ENCODE assay signal across 9 cellular contexts in the genomic region with DNA sequence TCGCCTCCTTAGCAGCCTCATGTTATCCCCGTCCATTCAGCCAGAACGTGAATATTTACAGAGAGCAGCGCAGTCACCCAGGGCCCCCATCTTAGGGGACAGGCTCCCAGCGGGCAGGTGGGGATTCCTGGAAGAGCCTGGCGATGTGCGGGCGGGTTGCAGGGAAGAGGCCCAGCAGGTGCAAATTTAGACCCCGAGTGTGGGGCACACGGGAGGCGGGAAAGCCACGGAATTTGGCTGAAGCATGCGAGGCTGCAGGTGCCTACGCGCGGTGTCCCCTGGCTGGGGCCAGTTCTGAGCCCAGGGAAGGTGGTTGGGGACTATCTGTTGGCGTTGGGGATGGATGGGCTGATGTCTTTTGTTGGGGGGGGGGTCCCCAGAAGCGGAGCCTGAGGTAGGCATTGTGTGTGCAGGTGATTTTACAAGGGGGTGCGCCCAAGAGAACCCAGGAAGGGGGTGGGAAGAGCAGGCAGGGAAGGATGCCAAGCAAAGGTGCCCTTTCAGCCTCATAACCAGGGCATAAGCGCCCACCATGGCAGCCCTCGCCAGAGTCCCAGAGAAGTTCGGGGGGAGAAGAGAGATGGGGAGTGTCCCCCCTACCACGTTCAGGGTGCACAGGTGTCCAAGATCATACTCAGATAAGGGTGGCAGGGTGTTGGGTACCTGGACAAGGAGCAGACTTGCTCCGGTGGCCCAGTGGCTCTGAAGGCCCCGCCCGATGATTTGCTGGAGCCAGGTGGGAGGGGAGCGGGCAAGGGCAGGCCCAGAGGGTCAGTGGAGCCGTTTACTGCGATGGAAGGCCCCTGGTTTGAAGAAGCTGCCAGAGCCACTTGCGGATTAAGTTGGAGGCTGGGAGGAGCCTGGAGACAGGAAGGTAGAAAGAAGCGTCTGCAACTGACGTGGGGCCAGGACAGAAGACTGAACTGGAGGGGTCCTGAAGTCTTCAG. TPM values are rescaled to one million over a fixed set of nuclear protein-coding genes. Genes with fewer than 3 reads are reported as not detected.
A peak's percentile ranks its signal among the peaks of the same experiment; 100 is the strongest.
DNase-seq lines count a peak whose midpoint lies in the region; ATAC-seq and TF ChIP-seq lines count a peak whose summit lies in the region.
"Had no signal": no experiment of that assay in that cellular context is flagged by ENCODE, and none has a peak within 500 bp of the region (broad histone marks: within the 10 kb centered on the region; RNA-seq: fewer than 3 reads in every experiment).

No MANE protein-coding gene starts in this region.

- TF ChIP-seq POLR2A in heart left ventricle (IDR thresholded peaks at IDR 0.05) (no peak), uterus (IDR thresholded peaks at IDR 0.05) (no peak)

- H3K36me3 ChIP-seq in heart left ventricle (peaks cover 0 to 10% (median 8%) of the 10 kb centered on the region in 9 donors), brain microvascular endothelial cell (replicated peaks) (no peaks in the 10 kb centered on the region), uterus (no peaks in the 10 kb centered on the region)

- peaks cover 2% of the 10 kb centered on the region for H3K36me3 Mint-ChIP-seq in mesothelial cell of epicardium

- peak overlapping the region in 4 of 12 donors; percentile 91 to 99 (median 94) for H3K27ac ChIP-seq in heart left ventricle
- no peak overlapping the region for H3K27ac ChIP-seq in brain microvascular endothelial cell
- no peak overlapping the region for H3K27ac ChIP-seq in uterus

- TF ChIP-seq CTCF in heart left ventricle (IDR thresholded peaks at IDR 0.05), result no peak
- no peak for TF ChIP-seq CTCF in brain microvascular endothelial cell (IDR thresholded peaks at IDR 0.05; ENCODE audit: low read depth, low read length, missing control alignments)
- TF ChIP-seq CTCF in mesothelial cell of epicardium (IDR thresholded peaks at IDR 0.05; ENCODE audit: unreplicated experiment), result no peak
- TF ChIP-seq CTCF in uterus (IDR thresholded peaks at IDR 0.05), result no peak

- ATAC-seq in heart left ventricle, result no peak

- 60 to 74% (median 65%) methylated on average over 29 to 32 of the region's 32 CpGs for WGBS in heart left ventricle, 4 donors

- peak overlapping the region; percentile 82 for H3K27ac Mint-ChIP-seq in mesothelial cell of epicardium

- H3K27me3 ChIP-seq in heart left ventricle (no peaks in the 10 kb centered on the region), brain microvascular endothelial cell (replicated peaks) (no peaks in the 10 kb centered on the region), uterus (no peaks in the 10 kb centered on the region)

- H3K4me3 Mint-ChIP-seq in mesothelial cell of epicardium, result peak overlapping the region; percentile 94

- no peaks in the 10 kb centered on the region for H3K27me3 Mint-ChIP-seq in mesothelial cell of epicardium (ENCODE audit: low read depth)

- H3K4me3 ChIP-seq in heart left ventricle (peak overlapping the region; percentile 70 to 100 (median 90)), brain microvascular endothelial cell (ENCODE audit: low read depth, low read length) (peak overlapping the region; percentile 86), uterus (peak overlapping the region; percentile 82 to 99)

- peak in 1 of 5 donors; percentile 32 for DNase-seq in heart left ventricle
- no peak for DNase-seq in cardiac septum (ENCODE audit: low spot score)
- DNase-seq in brain microvascular endothelial cell, result no peak
- no peak for DNase-seq in mesothelial cell of epicardium (ENCODE audit: low spot score in 2 of 2, unreplicated experiment in 2 of 2)
- no peak for DNase-seq in uterus
- DNase-seq in HT-29 (ENCODE audit: low spot score), result no peak
- no peak for DNase-seq in NCI-H510A (lab: John Stamatoyannopoulos, UW)
- no peak for DNase-seq in D341Med (ENCODE audit: low spot score)

- peaks cover 28% of the 10 kb centered on the region for H3K4me1 Mint-ChIP-seq in mesothelial cell of epicardium

- intact Hi-C loops in heart left ventricle (cut with DNase I), result no loop called here
- intact Hi-C loops in cardiac septum (cut with DNase I), result no loop called here
- intact Hi-C loops in uterus (cut with DNase I; ENCODE audit: low total_unique reads), result no loop called here

- H3K9me3 ChIP-seq in heart left ventricle (no peaks in the 10 kb centered on the region), uterus (no peaks in the 10 kb centered on the region)

- in situ Hi-C loops in brain microvascular endothelial cell (cut with HindIII; ENCODE audit: low pct_ligation_motif_present, low sequenced_read_pairs), result no loop called here

- no peaks in the 10 kb centered on the region for H3K9me3 Mint-ChIP-seq in mesothelial cell of epicardium

- H3K4me1 ChIP-seq in heart left ventricle (peaks cover 6 to 51% (median 26%) of the 10 kb centered on the region in 12 donors), uterus (peaks cover 0 to 7% of the 10 kb centered on the region in 2 donors)

RNA-seq across cellular contexts. Expression of gene TPGS1, which starts 1.2 kb away (rescaled TPM):
- total RNA-seq in heart left ventricle (10 to 100 TPM in 8 of 9 donors, 1 to 10 TPM in 1; 5.7 to 39.3 (median 11.3) TPM), cardiac septum (11.2 TPM), mesothelial cell of epicardium (30.8 to 32.4 TPM (median 32.3 TPM) in 3 replicates), uterus (10 to 100 TPM; 12.6 to 37.5 (median 29.9) TPM)
- polyA plus RNA-seq in heart left ventricle, result 10 to 100 TPM; 18.3 to 18.6 TPM
- total RNA-seq in HT-29 (2014; rRNA removed; shearing (Covaris generic)), result 25.8 and 32.9 TPM in 2 replicates

RNA-seq across cellular contexts. Expression of gene MADCAM1, which starts 12.2 kb away (rescaled TPM):
- total RNA-seq in heart left ventricle, result under 1 TPM in 8 of 9 donors, not detected in 1; 0.23 to 0.56 (median 0.36) TPM
- under 1 TPM; 0.04 to 0.61 TPM for polyA plus RNA-seq in heart left ventricle
- 0.40 TPM for total RNA-seq in cardiac septum
- total RNA-seq in mesothelial cell of epicardium, result 0.75 to 1.1 TPM (median 0.98 TPM) in 3 replicates
- total RNA-seq in uterus, result 1 to 10 TPM in 1 of 4 donors, under 1 TPM in 1, not detected in 2; 0.34 to 2.7 TPM
- 0.31 TPM in 1 of 2 replicates, not detected in the other for total RNA-seq in HT-29 (2014; rRNA removed; shearing (Covaris generic))

RNA-seq across cellular contexts. Expression of gene CDC34, which starts 23.1 kb away (rescaled TPM):
- 100 to 1,000 TPM in 3 of 9 donors, 10 to 100 TPM in 6; 61.9 to 200 (median 84.6) TPM for total RNA-seq in heart left ventricle
- 100 to 1,000 TPM; 122 to 148 TPM for polyA plus RNA-seq in heart left ventricle
- 78.2 TPM for total RNA-seq in cardiac septum
- total RNA-seq in mesothelial cell of epicardium, result 98.1 to 106 TPM (median 99.5 TPM) in 3 replicates
- 100 to 1,000 TPM in 2 of 4 donors, 10 to 100 TPM in 2; 44.4 to 459 (median 101) TPM for total RNA-seq in uterus
- total RNA-seq in HT-29 (2014; rRNA removed; shearing (Covaris generic)), result 151 and 167 TPM in 2 replicates

RNA-seq across cellular contexts. Expression of gene GZMM, which starts 35.4 kb away (rescaled TPM):
- total RNA-seq in heart left ventricle (1 to 10 TPM in 2 of 9 donors, under 1 TPM in 2, not detected in 5; 0.40 to 3.0 (median 0.87) TPM), cardiac septum (0.43 TPM), mesothelial cell of epicardium (0.25 to 0.40 TPM (median 0.29 TPM) in 3 replicates), uterus (1 to 10 TPM in 1 of 4 donors, under 1 TPM in 1, not detected in 2; 0.62 to 1.6 TPM)
- under 1 TPM; 0.12 to 0.34 TPM for polyA plus RNA-seq in heart left ventricle
- 0.31 TPM in 1 of 2 replicates, not detected in the other for total RNA-seq in HT-29 (2014; rRNA removed; shearing (Covaris generic))
- total RNA-seq: LHCN-M2 had no signal

RNA-seq across cellular contexts. Expression of gene SHC2, which starts 47.6 kb away (rescaled TPM):
- total RNA-seq in heart left ventricle (10 to 100 TPM in 7 of 9 donors, 1 to 10 TPM in 2; 9.1 to 35.8 (median 14.6) TPM), cardiac septum (16.8 TPM), mesothelial cell of epicardium (85.1 to 91.0 TPM (median 86.4 TPM) in 3 replicates), uterus (10 to 100 TPM in 2 of 4 donors, 1 to 10 TPM in 2; 2.9 to 43.6 (median 8.4) TPM)
- 10 to 100 TPM in 1 of 2 donors, 1 to 10 TPM in 1; 6.7 to 22.3 TPM for polyA plus RNA-seq in heart left ventricle
- total RNA-seq in HT-29 (2014; rRNA removed; shearing (Covaris generic)), result 0.29 TPM in 1 of 2 replicates, not detected in the other
